In genomic region chr7:85447004-85447403, GRCh38 we compare ENCODE assay signal across 8 cellular contexts.
"Had no signal": no experiment of that assay in that cellular context is flagged by ENCODE, and none has a peak within 500 bp of the region (broad histone marks: within the 10 kb centered on the region; RNA-seq: fewer than 3 reads in every experiment).

No MANE protein-coding gene starts in this region.

- H3K27ac ChIP-seq: GM23248 had no signal

- ATAC-seq: HCT116 had no signal

- DNase-seq: GM23248, GOT3, H7, HFFc6, IMR-90 had no signal

- H2AFZ ChIP-seq: GM23248 had no signal

- H3K9ac ChIP-seq: GM23248 had no signal

- H3K9me3 ChIP-seq: HAP-1 had no signal

- FAIRE-seq: HTR-8/SVneo had no signal

- H3K4me3 ChIP-seq: GM23248, HAP-1 had no signal

- H3K36me3 ChIP-seq: HAP-1 had no signal
